13 cellular contexts compared by ENCODE assay signal in genomic region chr15:79680721-79681120, GRCh38.
DNase-seq lines count a peak whose midpoint lies in the region; ATAC-seq, FAIRE-seq and TF ChIP-seq lines count a peak whose summit lies in the region.
"Had no signal": no experiment of that assay in that cellular context is flagged by ENCODE, and none has a peak within 500 bp of the region (broad histone marks: within the 10 kb centered on the region; RNA-seq: fewer than 3 reads in every experiment).

No MANE protein-coding gene starts in this region.

- no peak for FAIRE-seq in A549 (lab: Jason Lieb, UNC)

- no peak overlapping the region for H3K4me3 Mint-ChIP-seq in endothelial cell (ENCODE audit: unreplicated experiment)
- H3K4me3 Mint-ChIP-seq in CD8-positive, alpha-beta memory T cell: no peak overlapping the region
- H3K4me3 Mint-ChIP-seq: natural killer cell treated with Interleukin-12 subunit alpha and Interleukin-12 subunit beta and Interleukin-15 and Interleukin-18, amount 100 ng/mL, for 72 hours had no signal

- peak; percentile 72 to 78 for ATAC-seq in A549
- no peak for ATAC-seq in GM19452 (IDR thresholded peaks at IDR 0.05; ENCODE audit: unreplicated experiment)
- ATAC-seq: natural killer cell treated with Interleukin-12 subunit alpha and Interleukin-12 subunit beta and Interleukin-15 and Interleukin-18, amount 100 ng/mL, for 72 hours had no signal

- TF ChIP-seq EP300 in A549 (IDR thresholded peaks at IDR 0.05): no peak

- H3K4me2 ChIP-seq in A549: peak overlapping the region; percentile 77

- H3K27me3 Mint-ChIP-seq in endothelial cell (ENCODE audit: unreplicated experiment): peaks cover 2% of the 10 kb centered on the region
- peaks cover 16 to 29% of the 10 kb centered on the region in 2 donors for H3K27me3 Mint-ChIP-seq in CD8-positive, alpha-beta memory T cell

- H3K4me1 Mint-ChIP-seq in endothelial cell (ENCODE audit: unreplicated experiment): peaks cover 6% of the 10 kb centered on the region
- no peaks in the 10 kb centered on the region for H3K4me1 Mint-ChIP-seq in CD8-positive, alpha-beta memory T cell

- H3K27ac ChIP-seq in A549: peak overlapping the region; percentile 85 to 86
- H3K27ac ChIP-seq in CD8-positive, alpha-beta memory T cell (ENCODE audit: low read depth, low read length): no peak overlapping the region
- H3K27ac ChIP-seq: BLaER1 treated with 17β-estradiol and CSF1 and Interleukin-3, amounts not matched to agents 10 nM and 100 nM had no signal

- H3K4me3 ChIP-seq in A549 (no peak overlapping the region), fibroblast of the aortic adventitia (ENCODE audit: low read depth, low read length) (no peak overlapping the region)
- no peak overlapping the region for H3K4me3 ChIP-seq in CD8-positive, alpha-beta memory T cell (ENCODE audit: low read length)
- H3K4me3 ChIP-seq: BLaER1 treated with 17β-estradiol and CSF1 and Interleukin-3, amounts not matched to agents 10 nM and 100 nM had no signal

- CTCF ChIA-PET in A549 (lab: Yijun Ruan, JAX): interaction anchor here (0.6 to 1.5 kb wide), 4 partner anchors 9 to 319 kb away, joined by 3 to 4 read pairs (median 3); no protein-coding TSS in a partner anchor
- CTCF ChIA-PET in CD8-positive, alpha-beta memory T cell (lab: Charles Lee): no interaction called here

- 20% methylated on average over 5 of the region's 5 CpGs for WGBS in A549 (ENCODE audit: missing lambda C conversion rate)

- TF ChIP-seq POLR2A in A549 (IDR thresholded peaks at IDR 0.05; ENCODE audit: low read length): no peak

- H3K36me3 Mint-ChIP-seq in endothelial cell (ENCODE audit: low read depth, unreplicated experiment): no peaks in the 10 kb centered on the region
- H3K36me3 Mint-ChIP-seq in CD8-positive, alpha-beta memory T cell: no peaks in the 10 kb centered on the region
- H3K36me3 Mint-ChIP-seq: natural killer cell treated with Interleukin-12 subunit alpha and Interleukin-12 subunit beta and Interleukin-15 and Interleukin-18, amount 100 ng/mL, for 72 hours had no signal

- no peak overlapping the region for H3K27ac Mint-ChIP-seq in endothelial cell (ENCODE audit: unreplicated experiment)
- no peak overlapping the region for H3K27ac Mint-ChIP-seq in CD8-positive, alpha-beta memory T cell
- H3K27ac Mint-ChIP-seq: natural killer cell treated with Interleukin-12 subunit alpha and Interleukin-12 subunit beta and Interleukin-15 and Interleukin-18, amount 100 ng/mL, for 72 hours had no signal

- POLR2A ChIA-PET in A549 (lab: Yijun Ruan, JAX): no interaction called here
- POLR2A ChIA-PET in CD8-positive, alpha-beta memory T cell (lab: Charles Lee): no interaction called here

- H3K4me1 ChIP-seq in A549: peaks cover 42% of the 10 kb centered on the region
- H3K4me1 ChIP-seq in CD8-positive, alpha-beta memory T cell (ENCODE audit: insufficient read depth, low read length): no peaks in the 10 kb centered on the region

- no peak for TF ChIP-seq RAD21 in A549 (conservative IDR thresholded peaks at IDR 0.05 in 1 of 2, IDR thresholded peaks at IDR 0.05 in 1 of 2)

- no peaks in the 10 kb centered on the region for H3K9me3 Mint-ChIP-seq in endothelial cell (ENCODE audit: unreplicated experiment)
- H3K9me3 Mint-ChIP-seq in CD8-positive, alpha-beta memory T cell: no peaks in the 10 kb centered on the region
- H3K9me3 Mint-ChIP-seq: natural killer cell treated with Interleukin-12 subunit alpha and Interleukin-12 subunit beta and Interleukin-15 and Interleukin-18, amount 100 ng/mL, for 72 hours had no signal

- no peaks in the 10 kb centered on the region for H3K9me3 ChIP-seq in A549
- H3K9me3 ChIP-seq in CD8-positive, alpha-beta memory T cell (ENCODE audit: low read length): no peaks in the 10 kb centered on the region
- H3K9me3 ChIP-seq: BLaER1 treated with 17β-estradiol and CSF1 and Interleukin-3, amounts not matched to agents 10 nM and 100 nM had no signal

- no peaks in the 10 kb centered on the region for H3K36me3 ChIP-seq in CD8-positive, alpha-beta memory T cell (ENCODE audit: insufficient read depth, low read length)
- H3K36me3 ChIP-seq: BLaER1 treated with 17β-estradiol and CSF1 and Interleukin-3, amounts not matched to agents 10 nM and 100 nM had no signal

- DNase-seq in A549 (ENCODE audit: low read depth in 1 of 2, low spot score in 1 of 2) (peak; percentile 68 to 74), GM20000 (ENCODE audit: low spot score) (peak; percentile 54), RPMI7951 (ENCODE audit: low read depth) (peak; percentile 93), fibroblast of the aortic adventitia (ENCODE audit: low read depth) (peak; percentile 66), endothelial cell (ENCODE audit: low spot score) (no peak), Ammon's horn (ENCODE audit: low spot score) (no peak)
- DNase-seq in CD8-positive, alpha-beta memory T cell: no peak
- DNase-seq: erythroblast, NCI-H187 treated with DMSO at 0.1 percent for 48 hours, T-helper 2 cell had no signal

- H3K27me3 ChIP-seq in CD8-positive, alpha-beta memory T cell (ENCODE audit: insufficient read depth, low read length, poor library complexity, severe bottlenecking): no peaks in the 10 kb centered on the region
- H3K27me3 ChIP-seq: BLaER1 treated with 17β-estradiol and CSF1 and Interleukin-3, amounts not matched to agents 10 nM and 100 nM had no signal

- TF ChIP-seq CTCF in A549 (IDR thresholded peaks at IDR 0.05) (no peak), GM20000 (IDR thresholded peaks at IDR 0.05; ENCODE audit: extremely low read depth, missing control alignments) (no peak), fibroblast of the aortic adventitia (IDR thresholded peaks at IDR 0.05; ENCODE audit: insufficient read depth, low read length) (no peak), endothelial cell (IDR thresholded peaks at IDR 0.05; ENCODE audit: unreplicated experiment) (no peak)

TF ChIP-seq in A549, 52 proteins besides CTCF, POLR2A, EP300 and RAD21:
- TF ChIP-seq MAX (IDR thresholded peaks at IDR 0.05): 0 out of 2 replicates have a peak, but pooled peaks have one; percentile 26
- TF ChIP-seq JUNB (IDR thresholded peaks at IDR 0.05): 0 out of 2 replicates have a peak, but pooled peaks have one; percentile 30
- TF ChIP-seq, protein P1, sequence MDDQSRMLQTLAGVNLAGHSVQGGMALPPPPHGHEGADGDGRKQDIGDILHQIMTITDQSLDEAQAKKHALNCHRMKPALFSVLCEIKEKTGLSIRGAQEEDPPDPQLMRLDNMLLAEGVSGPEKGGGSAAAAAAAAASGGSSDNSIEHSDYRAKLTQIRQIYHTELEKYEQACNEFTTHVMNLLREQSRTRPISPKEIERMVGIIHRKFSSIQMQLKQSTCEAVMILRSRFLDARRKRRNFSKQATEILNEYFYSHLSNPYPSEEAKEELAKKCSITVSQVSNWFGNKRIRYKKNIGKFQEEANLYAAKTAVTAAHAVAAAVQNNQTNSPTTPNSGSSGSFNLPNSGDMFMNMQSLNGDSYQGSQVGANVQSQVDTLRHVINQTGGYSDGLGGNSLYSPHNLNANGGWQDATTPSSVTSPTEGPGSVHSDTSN (IDR thresholded peaks at IDR 0.05): no peak
- TF ChIP-seq KDM1A (IDR thresholded peaks at IDR 0.05; ENCODE audit: low read depth): no peak
- TF ChIP-seq HEYL (CRISPR knock-in tag; IDR thresholded peaks at IDR 0.05): no peak
- no peak for TF ChIP-seq ZFP36 (IDR thresholded peaks at IDR 0.05; ENCODE audit: borderline replicate concordance, partially characterized antibody)
- no peak for TF ChIP-seq GATA3 (IDR thresholded peaks at IDR 0.05; ENCODE audit: borderline replicate concordance)
- TF ChIP-seq FOSL2 (IDR thresholded peaks at IDR 0.05): peak; percentile 28; the same call in 1 of the 2 replicates
- peak; percentile 72 for TF ChIP-seq FOSL2 (CRISPR knock-in tag; IDR thresholded peaks at IDR 0.05)
- no peak for TF ChIP-seq ZC3H11A (IDR thresholded peaks at IDR 0.05)

Comparison
In these comparisons a context has a peak if more than half of its experiments do, and no peak if none do; other contexts are left out.
1. DNase-seq: peak in A549 (2 of 2), GM20000 (single experiment), RPMI7951 (single experiment) and fibroblast of the aortic adventitia (single experiment); none in endothelial cell (single experiment), Ammon's horn (single experiment) and CD8-positive, alpha-beta memory T cell (0 of 5).